In genomic region chr16:80084614-80085013, GRCh38 we compare ENCODE assay signal across 8 cellular contexts.
A peak's percentile ranks its signal among the peaks of the same experiment; 100 is the strongest.
DNase-seq lines count a peak whose midpoint lies in the region; ATAC-seq and TF ChIP-seq lines count a peak whose summit lies in the region.

No MANE protein-coding gene starts in this region.

- H3K4me3 ChIP-seq in foreskin fibroblast (ENCODE audit: low read depth in 1 of 2, low read length in 2 of 2), result no peak overlapping the region
- H3K4me3 ChIP-seq in BE2C (ENCODE audit: low read depth, low read length), result no peak overlapping the region

- H3K36me3 ChIP-seq in BE2C, result no peaks in the 10 kb centered on the region

- H3K27ac ChIP-seq in 22Rv1, result no peak overlapping the region

- peak; percentile 51 for TF ChIP-seq CTCF in 22Rv1 (IDR thresholded peaks at IDR 0.05)
- peak; percentile 38 for TF ChIP-seq CTCF in foreskin fibroblast (IDR thresholded peaks at IDR 0.05; ENCODE audit: low read depth, low read length)
- peak; percentile 87 for TF ChIP-seq CTCF in osteocyte (IDR thresholded peaks at IDR 0.05)
- no peak for TF ChIP-seq CTCF in BE2C (IDR thresholded peaks at IDR 0.05; ENCODE audit: low read depth, low read length)

- H3K36me3 Mint-ChIP-seq in osteocyte (ENCODE audit: unreplicated experiment), result no peaks in the 10 kb centered on the region

- H3K27me3 Mint-ChIP-seq in osteocyte (ENCODE audit: unreplicated experiment), result no peaks in the 10 kb centered on the region

- H3K4me1 ChIP-seq in BE2C, result no peaks in the 10 kb centered on the region

- H3K9me3 Mint-ChIP-seq in osteocyte (ENCODE audit: unreplicated experiment), result no peaks in the 10 kb centered on the region

- peak; percentile 63 for DNase-seq in GM03348 (ENCODE audit: low spot score)
- peak; percentile 59 for DNase-seq in SW480 (ENCODE audit: low spot score)
- DNase-seq in foreskin fibroblast, result peak in 1 of 2 donors; percentile 16
- DNase-seq in osteocyte (ENCODE audit: extremely low spot score, unreplicated experiment), result no peak
- no peak for DNase-seq in BE2C

- no peaks in the 10 kb centered on the region for H3K27me3 ChIP-seq in BE2C

- ATAC-seq in GM18907 (IDR thresholded peaks at IDR 0.05; ENCODE audit: unreplicated experiment) (no peak), GM18861 (IDR thresholded peaks at IDR 0.05; ENCODE audit: unreplicated experiment) (no peak)

- H3K27ac Mint-ChIP-seq in osteocyte (ENCODE audit: unreplicated experiment), result no peak overlapping the region

- peaks cover 5% of the 10 kb centered on the region for H3K4me1 Mint-ChIP-seq in osteocyte (ENCODE audit: unreplicated experiment)

- H3K9me3 ChIP-seq in BE2C, result no peaks in the 10 kb centered on the region

- no peak overlapping the region for H3K4me3 Mint-ChIP-seq in osteocyte (ENCODE audit: unreplicated experiment)

Comparison
In these comparisons a context has a peak if more than half of its experiments do, and no peak if none do; other contexts are left out.
1. DNase-seq: peak in GM03348 (single experiment) and SW480 (single experiment); none in osteocyte (single experiment) and BE2C (single experiment).